14 cellular contexts compared by ENCODE assay signal in genomic region chr12:25020621-25021243, GRCh38.
DNase-seq lines count a peak whose midpoint lies in the region; ATAC-seq and TF ChIP-seq lines count a peak whose summit lies in the region.
"Had no signal": no experiment of that assay in that cellular context is flagged by ENCODE, and none has a peak within 500 bp of the region (broad histone marks: within the 10 kb centered on the region; RNA-seq: fewer than 3 reads in every experiment).

No MANE protein-coding gene starts in this region.

- H3K9me3 ChIP-seq in upper lobe of right lung: no peaks in the 10 kb centered on the region
- H3K9me3 ChIP-seq in effector memory CD4-positive, alpha-beta T cell (ENCODE audit: control insufficient read depth, low read length): no peaks in the 10 kb centered on the region
- peaks cover 0 to 9% (median 0%) of the 10 kb centered on the region in 3 experiments for H3K9me3 ChIP-seq in naive thymus-derived CD4-positive, alpha-beta T cell (ENCODE audit: control insufficient read depth in 2 of 3, low read length in 3 of 3)
- H3K9me3 ChIP-seq: neutrophil had no signal

- peaks cover 0 to 19% (median 4%) of the 10 kb centered on the region in 9 donors for H3K9me3 Mint-ChIP-seq in naive thymus-derived CD8-positive, alpha-beta T cell
- peaks cover 0 to 19% (median 2%) of the 10 kb centered on the region in 11 donors for H3K9me3 Mint-ChIP-seq in naive thymus-derived CD4-positive, alpha-beta T cell
- H3K9me3 Mint-ChIP-seq: effector memory CD8-positive, alpha-beta T cell had no signal

- no peak for TF ChIP-seq CTCF in upper lobe of right lung (IDR thresholded peaks at IDR 0.05)

- DNase-seq in SIG-M5 treated with dmso at 0.1 percent for 504 hours (lab: John Stamatoyannopoulos, UW; ENCODE audit: unreplicated experiment) (peak; percentile 85), upper lobe of right lung (no peak)
- no peak for DNase-seq in naive thymus-derived CD8-positive, alpha-beta T cell
- no peak for DNase-seq in effector memory CD4-positive, alpha-beta T cell
- no peak for DNase-seq in naive thymus-derived CD4-positive, alpha-beta T cell
- DNase-seq: activated effector memory CD4-positive, alpha-beta T cell treated with anti-CD3 and anti-CD28 coated beads, Interleukin-2, amount 50 U/mL, for 16 hours; Calu3; effector memory CD8-positive, alpha-beta T cell; stimulated activated CD4-positive, alpha-beta T cell treated with anti-CD3 and anti-CD28 coated beads, Interleukin-4, amount 100 ng/mL, for 1 hour had no signal

- H3K4me1 Mint-ChIP-seq in naive thymus-derived CD8-positive, alpha-beta T cell: peaks cover 0 to 22% (median 0%) of the 10 kb centered on the region in 4 donors
- no peaks in the 10 kb centered on the region for H3K4me1 Mint-ChIP-seq in naive thymus-derived CD4-positive, alpha-beta T cell

- no peak overlapping the region for H3K4me3 ChIP-seq in upper lobe of right lung
- no peak overlapping the region for H3K4me3 ChIP-seq in effector memory CD4-positive, alpha-beta T cell (ENCODE audit: insufficient read depth, low read depth, low read length, poor library complexity, severe bottlenecking)
- H3K4me3 ChIP-seq in naive thymus-derived CD4-positive, alpha-beta T cell (ENCODE audit: low read length): no peak overlapping the region

- ATAC-seq in GM18517 (IDR thresholded peaks at IDR 0.05; ENCODE audit: unreplicated experiment) (peak; percentile 95), GM21528 (IDR thresholded peaks at IDR 0.05; ENCODE audit: low FRiP score, unreplicated experiment) (peak; percentile 84), HG03159 (IDR thresholded peaks at IDR 0.05; ENCODE audit: unreplicated experiment) (peak; percentile 95), upper lobe of right lung (no peak)
- ATAC-seq in naive thymus-derived CD8-positive, alpha-beta T cell: no peak
- no peak for ATAC-seq in naive thymus-derived CD4-positive, alpha-beta T cell
- ATAC-seq: effector memory CD8-positive, alpha-beta T cell had no signal

- POLR2A ChIA-PET in naive thymus-derived CD8-positive, alpha-beta T cell (lab: Charles Lee): no interaction called here
- POLR2A ChIA-PET in naive thymus-derived CD4-positive, alpha-beta T cell (lab: Charles Lee): no interaction called here

- H3K4me3 Mint-ChIP-seq in naive thymus-derived CD8-positive, alpha-beta T cell: peak overlapping the region in 2 of 10 donors; percentile 16 to 34
- H3K4me3 Mint-ChIP-seq in naive thymus-derived CD4-positive, alpha-beta T cell: no peak overlapping the region
- H3K4me3 Mint-ChIP-seq: effector memory CD8-positive, alpha-beta T cell had no signal

- CTCF ChIA-PET in naive thymus-derived CD4-positive, alpha-beta T cell (lab: Charles Lee): interaction anchor here (0.6 kb wide), 1 partner anchor 216 kb away, joined by 3 read pairs; no protein-coding TSS in a partner anchor

- peaks cover 0 to 3% (median 0%) of the 10 kb centered on the region in 5 donors for H3K27me3 Mint-ChIP-seq in naive thymus-derived CD8-positive, alpha-beta T cell
- H3K27me3 Mint-ChIP-seq in naive thymus-derived CD4-positive, alpha-beta T cell: peaks cover 0 to 9% (median 0%) of the 10 kb centered on the region in 5 donors

- no peaks in the 10 kb centered on the region for H3K4me1 ChIP-seq in upper lobe of right lung
- H3K4me1 ChIP-seq in effector memory CD4-positive, alpha-beta T cell (ENCODE audit: control insufficient read depth, insufficient read depth, low read length, poor library complexity, severe bottlenecking): no peaks in the 10 kb centered on the region
- H3K4me1 ChIP-seq in naive thymus-derived CD4-positive, alpha-beta T cell (ENCODE audit: control insufficient read depth in 2 of 2, insufficient read depth in 2 of 2, low read length in 2 of 2): no peaks in the 10 kb centered on the region

- H3K36me3 ChIP-seq in upper lobe of right lung: no peaks in the 10 kb centered on the region
- H3K36me3 ChIP-seq in effector memory CD4-positive, alpha-beta T cell (ENCODE audit: control insufficient read depth, insufficient read depth, low read length): no peaks in the 10 kb centered on the region
- H3K36me3 ChIP-seq in naive thymus-derived CD4-positive, alpha-beta T cell (ENCODE audit: control insufficient read depth in 2 of 3, insufficient read depth in 3 of 3, low read length in 3 of 3): no peaks in the 10 kb centered on the region
- H3K36me3 ChIP-seq: neutrophil had no signal

- H3K27me3 ChIP-seq in upper lobe of right lung: no peaks in the 10 kb centered on the region
- no peaks in the 10 kb centered on the region for H3K27me3 ChIP-seq in effector memory CD4-positive, alpha-beta T cell (replicated peaks; ENCODE audit: control insufficient read depth, insufficient read depth, low read length, poor library complexity, severe bottlenecking)
- no peaks in the 10 kb centered on the region for H3K27me3 ChIP-seq in naive thymus-derived CD4-positive, alpha-beta T cell (ENCODE audit: control insufficient read depth in 2 of 2, insufficient read depth in 2 of 2, low read length in 2 of 2)
- H3K27me3 ChIP-seq: neutrophil had no signal

- intact Hi-C loops in upper lobe of right lung (cut with DNase I): no loop called here
- intact Hi-C loops in naive thymus-derived CD4-positive, alpha-beta T cell (cut with micrococcal nuclease): no loop called here

- H3K36me3 Mint-ChIP-seq in naive thymus-derived CD8-positive, alpha-beta T cell: peaks cover 0 to 4% (median 0%) of the 10 kb centered on the region in 3 donors
- H3K36me3 Mint-ChIP-seq in naive thymus-derived CD4-positive, alpha-beta T cell: peaks cover 0 to 3% (median 0%) of the 10 kb centered on the region in 5 donors

- peak overlapping the region in 1 of 10 donors; percentile 23 for H3K27ac Mint-ChIP-seq in naive thymus-derived CD8-positive, alpha-beta T cell
- H3K27ac Mint-ChIP-seq in naive thymus-derived CD4-positive, alpha-beta T cell: no peak overlapping the region
- H3K27ac Mint-ChIP-seq: effector memory CD8-positive, alpha-beta T cell had no signal

- H3K27ac ChIP-seq in upper lobe of right lung: no peak overlapping the region
- no peak overlapping the region for H3K27ac ChIP-seq in effector memory CD4-positive, alpha-beta T cell (ENCODE audit: insufficient read depth, low read length, poor library complexity, severe bottlenecking)
- no peak overlapping the region for H3K27ac ChIP-seq in naive thymus-derived CD4-positive, alpha-beta T cell (ENCODE audit: low read depth, low read length)
- H3K27ac ChIP-seq: HL-60, neutrophil had no signal

Comparison
In these comparisons a context has a peak if more than half of its experiments do, and no peak if none do; other contexts are left out.
1. ATAC-seq: peak in GM18517 (single experiment), GM21528 (single experiment) and HG03159 (single experiment); none in upper lobe of right lung (single experiment), naive thymus-derived CD8-positive, alpha-beta T cell (0 of 2) and naive thymus-derived CD4-positive, alpha-beta T cell (single experiment).